Comparison of ENCODE assay signal across 8 cellular contexts in genomic region chrX:33065415-33065814, GRCh38.
"Had no signal": no experiment of that assay in that cellular context is flagged by ENCODE, and none has a peak within 500 bp of the region (broad histone marks: within the 10 kb centered on the region; RNA-seq: fewer than 3 reads in every experiment).

No MANE protein-coding gene starts in this region.

- H3K4me3 Mint-ChIP-seq: GM23338, H9 had no signal

- FAIRE-seq: H1, H54, HTR-8/SVneo, K562 had no signal

- H3K27ac Mint-ChIP-seq: GM23338, H9 had no signal

- H3K4me3 ChIP-seq: GM23338, K562 had no signal

- H2AFZ ChIP-seq: GM23338 had no signal

- H3K9me3 Mint-ChIP-seq: GM23338, H9 had no signal

- H3K4me2 ChIP-seq: GM23338 had no signal

- H3K4me1 Mint-ChIP-seq: GM23338, H9 had no signal

- ATAC-seq: GM23338, K562 had no signal

- DNase-seq: H9, HCEC 1CT, IMR-90 had no signal
